Comparison of ENCODE assay signal across 36 cellular contexts in genomic region chrX:133081990-133082389, GRCh38. TPM values are rescaled to one million over a fixed set of nuclear protein-coding genes. Genes with fewer than 3 reads are reported as not detected.
"Had no signal": no experiment of that assay in that cellular context is flagged by ENCODE, and none has a peak within 500 bp of the region (broad histone marks: within the 10 kb centered on the region; RNA-seq: fewer than 3 reads in every experiment).

No MANE protein-coding gene starts in this region.

- H3K36me3 ChIP-seq: left ventricle myocardium inferior, right atrium auricular region, right lobe of liver, stomach, thyroid gland, transverse colon, upper lobe of left lung, vagina had no signal

- H3K4me1 ChIP-seq: left ventricle myocardium inferior, parathyroid adenoma, right atrium auricular region, right lobe of liver, stomach, testis, thyroid gland, transverse colon, upper lobe of left lung, vagina had no signal

- DNase-seq: islet precursor cell; left ventricle myocardium inferior; midbrain; mucosa of descending colon; nucleus accumbens; right lobe of liver; stimulated activated CD4-positive, alpha-beta T cell treated with anti-CD3 and anti-CD28 coated beads, Interleukin-15, amount 100 ng/mL, for 24 hours; stimulated activated CD4-positive, alpha-beta T cell treated with anti-CD3 and anti-CD28 coated beads, Interleukin-2, amount 100 ng/mL, for 24 hours; stimulated activated CD4-positive, alpha-beta T cell treated with anti-CD3 and anti-CD28 coated beads, Interleukin-4, amount 100 ng/mL, for 1 hour; stimulated activated naive B cell treated with anti-CD40 and anti-IgM and Interleukin-4, amounts not matched to agents 10 μg/mL and 1 μg/mL and 100 μg/mL, for 72 hours; stimulated activated naive CD8-positive, alpha-beta T cell treated with anti-CD3 and anti-CD28 coated beads, Interleukin-15, Interleukin-2, amounts not matched to agents 100 U/mL and 50 U/mL, for 24 hours; stomach; testis; thyroid gland; transverse colon; upper lobe of left lung had no signal

- H3K4me3 Mint-ChIP-seq: memory B cell; naive thymus-derived CD8-positive, alpha-beta T cell; nephron; neural crest cell; stimulated activated naive B cell treated with anti-CD40 and anti-IgM and Interleukin-4, amounts not matched to agents 10 μg/mL and 1 μg/mL and 100 μg/mL, for 72 hours had no signal

- H3K79me2 ChIP-seq: hepatocyte, parathyroid adenoma had no signal

- H3K9ac ChIP-seq: parathyroid adenoma had no signal

- H3K27ac Mint-ChIP-seq: memory B cell; nephron; progenitor cell of endocrine pancreas; stimulated activated naive B cell treated with anti-CD40 and anti-IgM and Interleukin-4, amounts not matched to agents 10 μg/mL and 1 μg/mL and 100 μg/mL, for 72 hours had no signal

- H3K27me3 Mint-ChIP-seq: memory B cell; naive thymus-derived CD8-positive, alpha-beta T cell; stimulated activated naive B cell treated with anti-CD40 and anti-IgM and Interleukin-4, amounts not matched to agents 10 μg/mL and 1 μg/mL and 100 μg/mL, for 72 hours had no signal

- H3K4me1 Mint-ChIP-seq: memory B cell; nephron; neural crest cell; stimulated activated naive B cell treated with anti-CD40 and anti-IgM and Interleukin-4, amounts not matched to agents 10 μg/mL and 1 μg/mL and 100 μg/mL, for 72 hours had no signal

- H3K9me3 ChIP-seq: left ventricle myocardium inferior, mucosa of descending colon, right atrium auricular region, right lobe of liver, testis, thyroid gland, transverse colon, upper lobe of left lung, vagina had no signal

- ATAC-seq: mucosa of descending colon; right lobe of liver; stimulated activated naive B cell treated with anti-CD40 and anti-IgM and Interleukin-4, amounts not matched to agents 10 μg/mL and 1 μg/mL and 100 μg/mL, for 72 hours; stimulated activated naive CD8-positive, alpha-beta T cell treated with anti-CD3 and anti-CD28 coated beads, Interleukin-15, Interleukin-2, amounts not matched to agents 100 U/mL and 50 U/mL, for 24 hours had no signal

- H3K36me3 Mint-ChIP-seq: memory B cell; naive thymus-derived CD8-positive, alpha-beta T cell; stimulated activated naive B cell treated with anti-CD40 and anti-IgM and Interleukin-4, amounts not matched to agents 10 μg/mL and 1 μg/mL and 100 μg/mL, for 72 hours had no signal

- H3K4me2 ChIP-seq: hepatocyte, smooth muscle cell had no signal

- H3K27ac ChIP-seq: hepatocyte, left ventricle myocardium inferior, parathyroid adenoma, right atrium auricular region, right lobe of liver, stomach, testis, thyroid gland, transverse colon, upper lobe of left lung, vagina had no signal

- H3K27me3 ChIP-seq: hepatocyte, right atrium auricular region, testis, thyroid gland, transverse colon, upper lobe of left lung, vagina had no signal

- H3K4me3 ChIP-seq: hepatocyte, left ventricle myocardium inferior, lung, mucosa of descending colon, right atrium auricular region, right lobe of liver, smooth muscle cell, stomach, testis, thyroid gland, transverse colon, upper lobe of left lung, vagina had no signal

- H2AFZ ChIP-seq: hepatocyte, parathyroid adenoma had no signal

RNA-seq across cellular contexts. Expression of gene USP26, which starts 14.9 kb away (rescaled TPM):
- total RNA-seq: kidney epithelial cell; left ventricle myocardium inferior; lower leg skin; lung; mesenteric fat pad; mucosa of descending colon; myocyte; naive thymus-derived CD8-positive, alpha-beta T cell; neural crest cell; osteocyte; progenitor cell of endocrine pancreas; pulmonary artery endothelial cell; renal cortical epithelial cell; right atrium auricular region; right lobe of liver; skeletal muscle tissue; smooth muscle cell; stomach; thyroid gland; transverse colon; upper lobe of left lung; urinary bladder; vagina had no signal
- polyA plus RNA-seq: hepatocyte; lung; naive thymus-derived CD8-positive, alpha-beta T cell; smooth muscle cell; stomach; urinary bladder had no signal
